Comparison of ENCODE assay signal across 14 cellular contexts in the genomic region with DNA sequence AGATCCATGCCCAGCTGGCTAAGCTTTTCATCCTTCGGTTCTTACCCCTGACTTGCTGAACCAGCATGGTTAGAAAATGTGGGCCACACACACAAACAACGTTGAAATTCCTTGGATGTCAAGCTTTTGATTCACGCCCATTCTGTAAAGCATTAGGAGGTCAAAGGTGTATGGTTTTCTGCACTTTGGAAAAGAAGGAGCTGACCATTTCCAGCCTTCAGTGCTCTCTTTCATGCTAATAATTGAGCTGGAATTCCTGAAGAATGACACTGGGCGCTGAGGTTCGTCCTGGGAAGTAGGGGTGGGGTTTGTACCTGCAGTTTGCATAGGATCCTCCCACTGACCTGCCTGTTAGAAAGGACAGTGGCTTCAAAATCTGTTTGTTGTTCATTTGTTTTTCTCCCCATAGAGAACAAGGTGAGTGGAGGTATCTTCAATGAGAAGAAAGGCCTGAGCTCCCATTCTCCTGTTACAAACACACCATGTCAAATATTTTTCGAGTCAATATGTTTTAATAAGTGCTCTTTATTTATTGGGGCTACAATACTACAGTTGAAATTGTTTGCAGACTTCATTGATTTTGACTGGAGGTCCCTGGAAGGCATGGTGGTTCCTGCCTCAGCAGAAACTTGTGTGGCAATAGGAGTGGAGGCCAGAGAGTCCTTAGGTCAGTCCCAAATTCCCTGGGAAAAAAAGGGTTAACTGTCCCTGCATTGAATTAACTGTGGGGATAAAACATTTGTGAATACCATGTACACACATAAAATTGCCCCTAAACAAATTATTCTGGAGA. TPM values are rescaled to one million over a fixed set of nuclear protein-coding genes. Genes with fewer than 3 reads are reported as not detected.
A peak's percentile ranks its signal among the peaks of the same experiment; 100 is the strongest.
DNase-seq lines count a peak whose midpoint lies in the region; ATAC-seq, FAIRE-seq and TF ChIP-seq lines count a peak whose summit lies in the region.
"Had no signal": no experiment of that assay in that cellular context is flagged by ENCODE, and none has a peak within 500 bp of the region (broad histone marks: within the 10 kb centered on the region; RNA-seq: fewer than 3 reads in every experiment).

No MANE protein-coding gene starts in this region.

- peaks cover 69% of the 10 kb centered on the region for H3K4me1 ChIP-seq in mammary epithelial cell (ENCODE audit: insufficient read depth, low read length)
- H3K4me1 ChIP-seq in HepG2 (ENCODE audit: insufficient read depth, low read length), result peaks cover 77% of the 10 kb centered on the region
- H3K4me1 ChIP-seq: parathyroid adenoma, SJCRH30 had no signal

- BruUV-seq in Calu3 (replicated peaks; lab: Mats Ljungman, UMichigan), result no TSS peak
- no TSS peak for BruUV-seq in mammary epithelial cell (replicated peaks; lab: Mats Ljungman, UMichigan)
- BruUV-seq in HepG2 (replicated peaks; lab: Mats Ljungman, UMichigan), result no TSS peak

- H3K9me3 Mint-ChIP-seq in Calu3 (ENCODE audit: low read depth, unreplicated experiment), result peaks cover 4% of the 10 kb centered on the region

- peak; percentile 65 for DNase-seq in Calu3
- DNase-seq in LoVo (ENCODE audit: low spot score), result peak; percentile 74
- peak; percentile 78 for DNase-seq in mammary epithelial cell
- DNase-seq in HepG2 (ENCODE audit: low spot score), result peak; percentile 73
- DNase-seq in NCI-H1105 treated with DMSO at 0.1 percent for 48 hours (lab: John Stamatoyannopoulos, UW), result no peak
- no peak for DNase-seq in NCI-H82 (lab: John Stamatoyannopoulos, UW)
- DNase-seq in cerebellar cortex (ENCODE audit: low spot score), result no peak
- DNase-seq: SJCRH30; stimulated activated CD4-positive, alpha-beta T cell treated with anti-CD3 and anti-CD28 coated beads, Interleukin-4, amount 100 ng/mL, for 4 hours had no signal

- H3K36me3 Mint-ChIP-seq in Calu3 (ENCODE audit: insufficient read depth, unreplicated experiment), result peaks cover 20% of the 10 kb centered on the region

- peak overlapping the region; percentile 99 for H3K27ac Mint-ChIP-seq in Calu3 (ENCODE audit: unreplicated experiment)

- FAIRE-seq in HepG2 (lab: Jason Lieb, UNC), result no peak
- FAIRE-seq: D721Med, HTR-8/SVneo had no signal

- POLR2A ChIA-PET in HepG2 (lab: Yijun Ruan, JAX), result interaction anchor here (1.0 to 2.2 kb wide), 4 partner anchors 13 to 49 kb away, joined by 3 to 12 read pairs (median 4); partner anchors contain the start of gene KLF6

- H3K4me3 Mint-ChIP-seq in Calu3 (ENCODE audit: low read depth, unreplicated experiment), result peak overlapping the region; percentile 88

- TF ChIP-seq RAD21 in HepG2 (CRISPR knock-in tag; IDR thresholded peaks at IDR 0.05), result no peak

- H3K36me3 ChIP-seq in mammary epithelial cell (ENCODE audit: insufficient read depth, low read length) (no peaks in the 10 kb centered on the region), HepG2 (replicated peaks in 1 of 2; ENCODE audit: control insufficient read depth in 1 of 2, insufficient read depth in 2 of 2, low read length in 2 of 2) (no peaks in the 10 kb centered on the region)
- H3K36me3 ChIP-seq: esophagus muscularis mucosa, SJCRH30 had no signal

- H3K9ac ChIP-seq in mammary epithelial cell (ENCODE audit: insufficient read depth, low read length), result peak overlapping the region; percentile 51
- H3K9ac ChIP-seq in HepG2 (ENCODE audit: insufficient read depth, low read depth, low read length), result no peak overlapping the region
- H3K9ac ChIP-seq: parathyroid adenoma had no signal

- H4K20me1 ChIP-seq in mammary epithelial cell (ENCODE audit: insufficient read depth, low read length) (no peaks in the 10 kb centered on the region), HepG2 (ENCODE audit: insufficient read depth, low read length) (no peaks in the 10 kb centered on the region)

- no peak overlapping the region for H2AFZ ChIP-seq in mammary epithelial cell (ENCODE audit: low read depth, low read length)
- H2AFZ ChIP-seq in HepG2 (ENCODE audit: low read length), result no peak overlapping the region
- H2AFZ ChIP-seq: parathyroid adenoma had no signal

- TF ChIP-seq POLR2A in HepG2 (IDR thresholded peaks at IDR 0.05; ENCODE audit: insufficient read depth in 1 of 2, low read depth in 2 of 2, low read length in 2 of 2), result no peak

- intact Hi-C loops in Calu3 (cut with micrococcal nuclease; ENCODE audit: unreplicated experiment), result loop anchor here (5.0 kb wide), 1 partner anchor 525 kb away; no protein-coding TSS in a partner anchor
- intact Hi-C loops in mammary epithelial cell (cut with micrococcal nuclease), result no loop called here
- intact Hi-C loops in HepG2 (cut with micrococcal nuclease; ENCODE audit: unreplicated experiment), result no loop called here

- in situ Hi-C loops in mammary epithelial cell (cut with MboI; ENCODE audit: low sequenced_read_pairs in 2 of 2), result loop anchor here (5.0 to 10.0 kb wide), 3 partner anchors 127 to 517 kb away; no protein-coding TSS in a partner anchor
- in situ Hi-C loops in HepG2 (cut with HindIII; ENCODE audit: extremely low pct_ligation_motif_present, low pct_unique_long_range_greater_than_20kb), result loop anchor here (25.0 kb wide), 1 partner anchor 525 kb away; no protein-coding TSS in a partner anchor

- H3K79me2 ChIP-seq in mammary epithelial cell (ENCODE audit: insufficient read depth, low read length) (no peaks in the 10 kb centered on the region), HepG2 (ENCODE audit: insufficient read depth, low read length) (no peaks in the 10 kb centered on the region)
- H3K79me2 ChIP-seq: parathyroid adenoma had no signal

- dilution Hi-C loops in mammary epithelial cell (cut with HindIII; ENCODE audit: low sequenced_read_pairs), result loop anchor here (5.0 kb wide), 2 partner anchors 50 to 515 kb away; no protein-coding TSS in a partner anchor

- H3K4me1 Mint-ChIP-seq in Calu3 (ENCODE audit: low read depth, unreplicated experiment), result peaks cover 82% of the 10 kb centered on the region

- TF ChIP-seq CTCF in Calu3 (IDR thresholded peaks at IDR 0.05; ENCODE audit: unreplicated experiment) (no peak), mammary epithelial cell (conservative IDR thresholded peaks at IDR 0.05 in 1 of 2, IDR thresholded peaks at IDR 0.05 in 1 of 2; ENCODE audit: extremely low read depth in 1 of 2, insufficient read depth in 1 of 2, low read depth in 1 of 2, low read length in 2 of 2) (no peak), HepG2 (CRISPR knock-in tag; IDR thresholded peaks at IDR 0.05) (no peak)

- no peaks in the 10 kb centered on the region for H3K27me3 Mint-ChIP-seq in Calu3 (ENCODE audit: unreplicated experiment)

- H3K4me3 ChIP-seq in mammary epithelial cell (replicated peaks in 1 of 3; ENCODE audit: insufficient read depth in 1 of 3, low read depth in 2 of 3, low read length in 3 of 3) (no peak overlapping the region), HepG2 (replicated peaks in 1 of 3; ENCODE audit: insufficient read depth in 1 of 3, low read depth in 2 of 3, low read length in 3 of 3) (no peak overlapping the region)
- H3K4me3 ChIP-seq: esophagus muscularis mucosa, SJCRH30 had no signal

- CTCF ChIA-PET in Calu3 (lab: Charles Lee), result interaction anchor here (0.6 to 2.0 kb wide), 6 partner anchors 8 to 565 kb away, joined by 3 to 9 read pairs (median 3); no protein-coding TSS in a partner anchor
- CTCF ChIA-PET in mammary epithelial cell (lab: Charles Lee; ENCODE audit: low non-redundant PET), result interaction anchor here (0.7 kb wide), 1 partner anchor 981 kb away, joined by 4 read pairs; no protein-coding TSS in a partner anchor
- CTCF ChIA-PET in HepG2 (lab: Yijun Ruan, JAX; ENCODE audit: low intra/inter-chr PET ratio, low total read pairs), result no interaction called here

- H3K27me3 ChIP-seq in mammary epithelial cell (ENCODE audit: insufficient read depth, low read length), result no peaks in the 10 kb centered on the region
- H3K27me3 ChIP-seq in HepG2 (ENCODE audit: control insufficient read depth in 1 of 2, insufficient read depth in 2 of 2, low read length in 2 of 2), result peaks cover 0 to 10% of the 10 kb centered on the region in 2 experiments; a peak in 2 of 5 replicates
- H3K27me3 ChIP-seq: esophagus muscularis mucosa, SJCRH30 had no signal

- peak; percentile 13; the same call in 2 of the 3 replicates for ATAC-seq in HepG2
- no peak for ATAC-seq in HG02588 (IDR thresholded peaks at IDR 0.05; ENCODE audit: unreplicated experiment)

- peak overlapping the region; percentile 50 for H3K4me2 ChIP-seq in mammary epithelial cell (ENCODE audit: insufficient read depth, low read depth, low read length)
- H3K4me2 ChIP-seq in HepG2 (ENCODE audit: low read depth, low read length), result peak overlapping the region; percentile 28; the same call in 1 of the 2 replicates

- no peaks in the 10 kb centered on the region for H3K9me3 ChIP-seq in mammary epithelial cell (replicated peaks; ENCODE audit: insufficient read depth, low read length)
- H3K9me3 ChIP-seq in HepG2 (ENCODE audit: low read length), result no peaks in the 10 kb centered on the region
- H3K9me3 ChIP-seq: esophagus muscularis mucosa, SJCRH30 had no signal

- no peak for TF ChIP-seq EP300 in HepG2 (IDR thresholded peaks at IDR 0.05; ENCODE audit: low read depth in 2 of 2, low read length in 2 of 2)
- TF ChIP-seq EP300 in HepG2 (CRISPR knock-in tag; IDR thresholded peaks at IDR 0.05; ENCODE audit: borderline replicate concordance), result no peak

- 70% methylated on average over 6 of the region's 6 CpGs for WGBS in mammary epithelial cell (ENCODE audit: low coverage, missing lambda C conversion rate)
- 7% methylated on average over 6 of the region's 6 CpGs for WGBS in HepG2 (ENCODE audit: low lambda C conversion rate)

- H3K27ac ChIP-seq in mammary epithelial cell (ENCODE audit: insufficient read depth, low read depth, low read length) (peak overlapping the region; percentile 94), HepG2 (ENCODE audit: extremely low read length, insufficient read depth, low read length) (no peak overlapping the region)
- H3K27ac ChIP-seq: esophagus muscularis mucosa, parathyroid adenoma, SJCRH30 had no signal

RNA-seq across cellular contexts. Expression of gene KLF6, which starts 22.9 kb away (rescaled TPM):
- total RNA-seq in Calu3 (2022) (140 and 161 TPM in 2 replicates), mammary epithelial cell (100 to 1,000 TPM in 1 of 2 donors, 10 to 100 TPM in 1; 95.4 to 268 TPM), HepG2 (2016; rRNA removed; fragmentation: Illumina TruSeq; extraction: Trizol) (13.5 and 27.0 TPM in 2 replicates)
- polyA plus RNA-seq in mammary epithelial cell (125 TPM), HepG2 (2011; rRNA removed) (71.9 and 75.4 TPM in 2 replicates)
- 330 TPM for polyA minus RNA-seq in mammary epithelial cell
- total RNA-seq in HepG2 (2016; cell fraction: cytosol; rRNA removed; fragmentation: Illumina TruSeq; extraction: Trizol; ENCODE audit: low read depth), result 17.4 and 21.1 TPM in 2 replicates
- 13.7 and 28.9 TPM in 2 replicates for total RNA-seq in HepG2 (2016; cell fraction: insoluble cytoplasmic fraction; rRNA removed; fragmentation: Illumina TruSeq; extraction: Trizol)
- total RNA-seq in HepG2 (2016; cell fraction: membrane; rRNA removed; fragmentation: Illumina TruSeq; extraction: Trizol), result 23.0 and 29.0 TPM in 2 replicates
- 106 and 113 TPM in 2 replicates for total RNA-seq in HepG2 (2016; cell fraction: nucleus; rRNA removed; fragmentation: Illumina TruSeq; extraction: Trizol)
- polyA plus RNA-seq in HepG2 (2011; cell fraction: cytosol; rRNA removed), result 35.6 and 36.3 TPM in 2 replicates
- polyA plus RNA-seq in HepG2 (2011; cell fraction: nucleus; rRNA removed), result 201 and 233 TPM in 2 replicates
- polyA plus RNA-seq in HepG2 (2012), result 28.6 and 64.6 TPM in 2 replicates
- 2.8 and 3.6 TPM in 2 replicates for polyA plus RNA-seq in HepG2 (2016; cell fraction: cytosol; fragmentation: Illumina TruSeq; extraction: Trizol; ENCODE audit: low read depth)
- 25.4 and 29.8 TPM in 2 replicates for polyA plus RNA-seq in HepG2 (2016; cell fraction: insoluble cytoplasmic fraction; fragmentation: Illumina TruSeq; extraction: Trizol; ENCODE audit: low read depth)
- polyA plus RNA-seq in HepG2 (2016; cell fraction: membrane; fragmentation: Illumina TruSeq; extraction: Trizol; ENCODE audit: low read depth), result 11.0 and 14.7 TPM in 2 replicates
- polyA plus RNA-seq in HepG2 (2016; cell fraction: nucleus; fragmentation: Illumina TruSeq; extraction: Trizol; ENCODE audit: insufficient read depth, low read depth), result 165 and 176 TPM in 2 replicates
- polyA minus RNA-seq in HepG2 (2011; rRNA and poly(A)+ RNA removed; ENCODE audit: low replicate concordance), result 46.3 and 318 TPM in 2 replicates
- 50.8 and 67.4 TPM in 2 replicates for polyA minus RNA-seq in HepG2 (2011; cell fraction: cytosol; rRNA and poly(A)+ RNA removed)
- 544 and 615 TPM in 2 replicates for polyA minus RNA-seq in HepG2 (2011; cell fraction: nucleus; rRNA and poly(A)+ RNA removed)

Comparison
In these comparisons a context has a peak if more than half of its experiments do, and no peak if none do; other contexts are left out.
1. DNase-seq: peak in Calu3 (single experiment), LoVo (single experiment), mammary epithelial cell (single experiment) and HepG2 (single experiment); none in NCI-H1105 treated with DMSO at 0.1 percent for 48 hours (single experiment), NCI-H82 (single experiment) and cerebellar cortex (single experiment).